ENCODE assay signal across 9 cellular contexts in genomic region chr15:89067751-89068150, GRCh38. TPM values are rescaled to one million over a fixed set of nuclear protein-coding genes. Genes with fewer than 3 reads are reported as not detected.
DNase-seq lines count a peak whose midpoint lies in the region; ATAC-seq and TF ChIP-seq lines count a peak whose summit lies in the region.
"Had no signal": no experiment of that assay in that cellular context is flagged by ENCODE, and none has a peak within 500 bp of the region (broad histone marks: within the 10 kb centered on the region; RNA-seq: fewer than 3 reads in every experiment).

No MANE protein-coding gene starts in this region.

- no peak overlapping the region for H2AFZ ChIP-seq in ACC112 (ENCODE audit: low read length, unreplicated experiment)

- H3K27me3 ChIP-seq in ACC112 (ENCODE audit: insufficient read depth, low read length) (no peaks in the 10 kb centered on the region), tibial artery (no peaks in the 10 kb centered on the region), stomach (no peaks in the 10 kb centered on the region)

- TF ChIP-seq POLR2A in stomach (IDR thresholded peaks at IDR 0.05): no peak

- H3K27ac Mint-ChIP-seq in activated T-helper 17 cell treated with anti-CD3 and anti-CD28 coated beads, Interleukin-2, amount 50 U/mL, for 72 hours: peak overlapping the region; percentile 83
- no peak overlapping the region for H3K27ac Mint-ChIP-seq in progenitor cell of endocrine pancreas

- no peaks in the 10 kb centered on the region for H3K36me3 Mint-ChIP-seq in activated T-helper 17 cell treated with anti-CD3 and anti-CD28 coated beads, Interleukin-2, amount 50 U/mL, for 72 hours (ENCODE audit: low read depth)
- H3K36me3 Mint-ChIP-seq in progenitor cell of endocrine pancreas (ENCODE audit: insufficient read depth): peaks cover 2% of the 10 kb centered on the region

- no peaks in the 10 kb centered on the region for H3K27me3 Mint-ChIP-seq in activated T-helper 17 cell treated with anti-CD3 and anti-CD28 coated beads, Interleukin-2, amount 50 U/mL, for 72 hours
- H3K27me3 Mint-ChIP-seq in progenitor cell of endocrine pancreas: no peaks in the 10 kb centered on the region

- 52 to 71% (median 57%) methylated on average over 1 of the region's 1 CpG for WGBS in stomach, 5 donors

- peak; percentile 30 for ATAC-seq in GM19438 (IDR thresholded peaks at IDR 0.05; ENCODE audit: low read depth, unreplicated experiment)
- ATAC-seq in HG03196 (IDR thresholded peaks at IDR 0.05; ENCODE audit: unreplicated experiment): peak; percentile 41
- peak; percentile 85 for ATAC-seq in activated T-helper 17 cell treated with anti-CD3 and anti-CD28 coated beads, Interleukin-2, amount 50 U/mL, for 72 hours (replicated peaks)
- ATAC-seq: HCT116 had no signal

- peak overlapping the region; percentile 49 for H3K4me3 Mint-ChIP-seq in activated T-helper 17 cell treated with anti-CD3 and anti-CD28 coated beads, Interleukin-2, amount 50 U/mL, for 72 hours
- no peak overlapping the region for H3K4me3 Mint-ChIP-seq in progenitor cell of endocrine pancreas (ENCODE audit: low read depth)

- intact Hi-C loops in tibial artery (cut with DNase I; ENCODE audit: low total_unique reads): no loop called here
- intact Hi-C loops in stomach (cut with DNase I; ENCODE audit: low total_unique reads): no loop called here

- DNase-seq in tibial artery (no peak), AG08395 (ENCODE audit: low spot score) (no peak), progenitor cell of endocrine pancreas (ENCODE audit: low spot score, unreplicated experiment) (no peak), stomach (no peak)

- H3K9me3 ChIP-seq in tibial artery: peaks cover 0 to 10% (median 5%) of the 10 kb centered on the region in 3 donors
- H3K9me3 ChIP-seq in stomach: peaks cover 10 to 21% (median 18%) of the 10 kb centered on the region in 4 donors

- no peak overlapping the region for H3K4me3 ChIP-seq in ACC112 (ENCODE audit: low read depth, low read length)
- H3K4me3 ChIP-seq in tibial artery: no peak overlapping the region
- H3K4me3 ChIP-seq in stomach: no peak overlapping the region

- TF ChIP-seq EP300 in stomach (IDR thresholded peaks at IDR 0.05): no peak

- H3K27ac ChIP-seq in ACC112 (ENCODE audit: low read depth, low read length) (peak overlapping the region; percentile 70), tibial artery (no peak overlapping the region), stomach (no peak overlapping the region)

- H3K36me3 ChIP-seq in ACC112 (ENCODE audit: insufficient read depth, low read length) (no peaks in the 10 kb centered on the region), tibial artery (peaks cover 0 to 25% (median 4%) of the 10 kb centered on the region in 3 donors), stomach (peaks cover 0 to 4% (median 0%) of the 10 kb centered on the region in 4 donors)

- H3K9me3 Mint-ChIP-seq in activated T-helper 17 cell treated with anti-CD3 and anti-CD28 coated beads, Interleukin-2, amount 50 U/mL, for 72 hours: peaks cover 4% of the 10 kb centered on the region
- peaks cover 23% of the 10 kb centered on the region for H3K9me3 Mint-ChIP-seq in progenitor cell of endocrine pancreas (ENCODE audit: low read depth)

- H3K4me1 ChIP-seq in ACC112 (ENCODE audit: control insufficient read depth, insufficient read depth, low read length, unreplicated experiment) (peaks cover 8% of the 10 kb centered on the region), tibial artery (peaks cover 0 to 13% (median 2%) of the 10 kb centered on the region in 4 donors), stomach (peaks cover 0 to 14% (median 0%) of the 10 kb centered on the region in 4 donors)

- TF ChIP-seq CTCF in tibial artery (IDR thresholded peaks at IDR 0.05): no peak
- TF ChIP-seq CTCF in progenitor cell of endocrine pancreas (IDR thresholded peaks at IDR 0.05; ENCODE audit: unreplicated experiment): no peak
- no peak for TF ChIP-seq CTCF in stomach (IDR thresholded peaks at IDR 0.05)

- no peaks in the 10 kb centered on the region for H3K79me2 ChIP-seq in ACC112 (ENCODE audit: control insufficient read depth, insufficient read depth, low read length, unreplicated experiment)

- H3K4me1 Mint-ChIP-seq in activated T-helper 17 cell treated with anti-CD3 and anti-CD28 coated beads, Interleukin-2, amount 50 U/mL, for 72 hours: peaks cover 12% of the 10 kb centered on the region
- H3K4me1 Mint-ChIP-seq in progenitor cell of endocrine pancreas (ENCODE audit: low read depth): peaks cover 3% of the 10 kb centered on the region

RNA-seq across cellular contexts. Expression of gene ABHD2, which starts 20.5 kb away (rescaled TPM):
- total RNA-seq in activated T-helper 17 cell treated with anti-CD3 and anti-CD28 coated beads, Interleukin-2, amount 50 U/mL, for 72 hours: 10 to 100 TPM; 40.1 to 47.7 TPM
- total RNA-seq in progenitor cell of endocrine pancreas (53.1 and 54.4 TPM in 2 replicates), stomach (100 to 1,000 TPM in 4 of 5 donors, 10 to 100 TPM in 1; 16.5 to 192 (median 148) TPM)
- 10 to 100 TPM in 1 of 3 donors, 1 to 10 TPM in 2; 5.1 to 16.9 (median 8.9) TPM for polyA plus RNA-seq in stomach

Comparison
In these comparisons a context has a peak if more than half of its experiments do, and no peak if none do; other contexts are left out.
1. ATAC-seq: peak in every context shown above with its lines; median percentile 85 in activated T-helper 17 cell treated with anti-CD3 and anti-CD28 coated beads, Interleukin-2, amount 50 U/mL, for 72 hours; 41 in HG03196; 30 in GM19438.